Comparison of ENCODE assay signal across 8 cellular contexts in the genomic region with DNA sequence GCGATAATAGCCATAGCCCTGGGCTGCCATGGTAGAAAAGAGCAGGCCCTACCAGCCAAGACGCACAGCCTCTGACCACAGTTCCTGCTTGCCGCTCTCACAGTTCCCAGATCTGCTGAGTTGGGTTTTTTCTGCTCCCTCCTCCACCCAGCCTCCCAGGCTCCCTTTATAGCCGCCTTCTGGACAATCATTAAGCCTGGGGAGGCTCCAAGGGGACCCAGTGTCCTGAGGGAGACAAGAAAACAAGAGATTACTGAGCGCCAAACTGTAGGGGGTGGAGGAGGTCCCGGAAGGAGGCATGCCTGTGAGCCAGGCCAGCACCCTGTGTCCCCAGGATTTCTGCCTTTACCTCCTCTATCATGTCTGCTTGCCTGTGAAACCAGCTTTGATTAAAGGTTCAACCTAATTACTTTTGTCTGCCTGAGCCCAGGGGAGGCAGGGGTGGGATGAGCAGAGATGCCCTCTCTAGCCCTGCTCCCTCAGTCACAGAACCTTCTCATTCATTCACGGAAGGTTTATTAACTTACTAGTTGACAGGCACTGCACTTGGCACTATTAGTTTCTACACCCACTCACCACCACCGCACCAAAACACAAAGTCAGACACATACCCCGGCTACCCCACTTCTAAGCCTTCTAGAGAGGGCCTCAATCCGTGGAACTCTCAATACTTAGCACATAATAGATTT. TPM values are rescaled to one million over a fixed set of nuclear protein-coding genes. Genes with fewer than 3 reads are reported as not detected.
DNase-seq lines count a peak whose midpoint lies in the region; ATAC-seq and TF ChIP-seq lines count a peak whose summit lies in the region.

No MANE protein-coding gene starts in this region.

- H3K4me3 ChIP-seq in HUES48 (ENCODE audit: low read depth, low read length): peak overlapping the region; percentile 91

- peak; percentile 73 for DNase-seq in activated naive CD4-positive, alpha-beta T cell treated with Interleukin-2 at 50 U/mL for 16 hours
- no peak for DNase-seq in activated naive CD4-positive, alpha-beta T cell (lab: John Stamatoyannopoulos, UW)
- no peak for DNase-seq in activated T-helper 2 cell treated with anti-CD3 and anti-CD28 coated beads, Interferon-gamma antibody, Interleukin-2, Interleukin-4, amounts not matched to agents 10 μg/mL and 5 μg/mL and 100 μg/mL, durations not matched to agents 14 hours and 24 hours and 36 hours (ENCODE audit: low spot score)
- DNase-seq in left cardiac atrium: no peak
- no peak for DNase-seq in sciatic nerve (ENCODE audit: low spot score)
- no peak for DNase-seq in omental fat pad (ENCODE audit: low spot score)
- DNase-seq in NCI-H446 (lab: John Stamatoyannopoulos, UW): no peak

- H3K36me3 Mint-ChIP-seq in activated T-helper 2 cell treated with anti-CD3 and anti-CD28 coated beads, Interferon-gamma antibody, Interleukin-2, Interleukin-4, amounts not matched to agents 10 μg/mL and 5 μg/mL and 100 μg/mL, durations not matched to agents 14 hours and 24 hours and 36 hours (ENCODE audit: low read depth): peaks cover 28% of the 10 kb centered on the region

- no peaks in the 10 kb centered on the region for H3K27me3 Mint-ChIP-seq in activated T-helper 2 cell treated with anti-CD3 and anti-CD28 coated beads, Interferon-gamma antibody, Interleukin-2, Interleukin-4, amounts not matched to agents 10 μg/mL and 5 μg/mL and 100 μg/mL, durations not matched to agents 14 hours and 24 hours and 36 hours (ENCODE audit: low read depth)

- H3K36me3 ChIP-seq in HUES48 (ENCODE audit: control insufficient read depth, insufficient read depth, low read length): peaks cover 48% of the 10 kb centered on the region

- peak overlapping the region; percentile 75 for H3K4me3 Mint-ChIP-seq in activated T-helper 2 cell treated with anti-CD3 and anti-CD28 coated beads, Interferon-gamma antibody, Interleukin-2, Interleukin-4, amounts not matched to agents 10 μg/mL and 5 μg/mL and 100 μg/mL, durations not matched to agents 14 hours and 24 hours and 36 hours (ENCODE audit: low read depth)

- H3K9ac ChIP-seq in HUES48 (ENCODE audit: low read depth, low read length): 0 out of 2 replicates have a peak overlapping the region, but pooled peaks have one; percentile 87

- no peaks in the 10 kb centered on the region for H3K9me3 ChIP-seq in HUES48 (ENCODE audit: control insufficient read depth, insufficient read depth, low read length)

- H3K4me1 Mint-ChIP-seq in activated T-helper 2 cell treated with anti-CD3 and anti-CD28 coated beads, Interferon-gamma antibody, Interleukin-2, Interleukin-4, amounts not matched to agents 10 μg/mL and 5 μg/mL and 100 μg/mL, durations not matched to agents 14 hours and 24 hours and 36 hours (ENCODE audit: low read depth): peaks cover 19% of the 10 kb centered on the region

- no peaks in the 10 kb centered on the region for H3K9me3 Mint-ChIP-seq in activated T-helper 2 cell treated with anti-CD3 and anti-CD28 coated beads, Interferon-gamma antibody, Interleukin-2, Interleukin-4, amounts not matched to agents 10 μg/mL and 5 μg/mL and 100 μg/mL, durations not matched to agents 14 hours and 24 hours and 36 hours

- ATAC-seq in left cardiac atrium (peak; percentile 2 to 5), sciatic nerve (peak; percentile 17), omental fat pad (ENCODE audit: low FRiP score) (no peak)

- peak overlapping the region; percentile 85 for H3K27ac ChIP-seq in HUES48 (ENCODE audit: low read depth, low read length)

- intact Hi-C loops in activated T-helper 2 cell treated with anti-CD3 and anti-CD28 coated beads, Interferon-gamma antibody, Interleukin-2, Interleukin-4, amounts not matched to agents 10 μg/mL and 5 μg/mL and 100 μg/mL, durations not matched to agents 14 hours and 24 hours and 36 hours (cut with micrococcal nuclease): loop anchor here (1.0 to 5.0 kb wide), 5 partner anchors 11 to 65 kb away; a partner anchor contains a TSS
- intact Hi-C loops in left cardiac atrium (cut with DNase I): no loop called here
- intact Hi-C loops in sciatic nerve (cut with DNase I): no loop called here

- H3K27ac Mint-ChIP-seq in activated T-helper 2 cell treated with anti-CD3 and anti-CD28 coated beads, Interferon-gamma antibody, Interleukin-2, Interleukin-4, amounts not matched to agents 10 μg/mL and 5 μg/mL and 100 μg/mL, durations not matched to agents 14 hours and 24 hours and 36 hours: peak overlapping the region; percentile 60

- H3K4me1 ChIP-seq in HUES48 (ENCODE audit: control insufficient read depth, insufficient read depth, low read length): peaks cover 12% of the 10 kb centered on the region

- TF ChIP-seq CTCF in omental fat pad (IDR thresholded peaks at IDR 0.05): no peak

- H3K27me3 ChIP-seq in HUES48 (ENCODE audit: control insufficient read depth, insufficient read depth, low read length): no peaks in the 10 kb centered on the region

RNA-seq across cellular contexts. Expression of a gene that starts 1.2 kb away (rescaled TPM):
- 31.7 and 34.4 TPM in 2 replicates for total RNA-seq in activated T-helper 2 cell treated with anti-CD3 and anti-CD28 coated beads, Interferon-gamma antibody, Interleukin-2, Interleukin-4, amounts not matched to agents 10 μg/mL and 5 μg/mL and 100 μg/mL, durations not matched to agents 14 hours and 24 hours and 36 hours
- total RNA-seq in left cardiac atrium (1 to 10 TPM; 7.2 to 8.4 TPM), sciatic nerve (14.8 TPM), omental fat pad (10 to 100 TPM; 11.6 to 18.4 (median 14.0) TPM)

RNA-seq across cellular contexts. Expression of a gene that starts 10.9 kb away (rescaled TPM):
- 121 and 128 TPM in 2 replicates for total RNA-seq in activated T-helper 2 cell treated with anti-CD3 and anti-CD28 coated beads, Interferon-gamma antibody, Interleukin-2, Interleukin-4, amounts not matched to agents 10 μg/mL and 5 μg/mL and 100 μg/mL, durations not matched to agents 14 hours and 24 hours and 36 hours
- total RNA-seq in left cardiac atrium (10 to 100 TPM; 29.4 to 47.1 TPM), sciatic nerve (61.9 TPM), omental fat pad (10 to 100 TPM; 43.2 to 61.7 (median 51.4) TPM)

RNA-seq across cellular contexts. Expression of a gene that starts 11.3 kb away (rescaled TPM):
- total RNA-seq in activated T-helper 2 cell treated with anti-CD3 and anti-CD28 coated beads, Interferon-gamma antibody, Interleukin-2, Interleukin-4, amounts not matched to agents 10 μg/mL and 5 μg/mL and 100 μg/mL, durations not matched to agents 14 hours and 24 hours and 36 hours: 1,728 and 1,773 TPM in 2 replicates
- 100 to 1,000 TPM; 816 to 856 TPM for total RNA-seq in left cardiac atrium
- total RNA-seq in sciatic nerve: 815 TPM
- total RNA-seq in omental fat pad: 1,000 to 10,000 TPM; 1,426 to 2,619 (median 2,025) TPM

RNA-seq across cellular contexts. Expression of a gene that starts 27.5 kb away (rescaled TPM):
- total RNA-seq in activated T-helper 2 cell treated with anti-CD3 and anti-CD28 coated beads, Interferon-gamma antibody, Interleukin-2, Interleukin-4, amounts not matched to agents 10 μg/mL and 5 μg/mL and 100 μg/mL, durations not matched to agents 14 hours and 24 hours and 36 hours: 215 and 226 TPM in 2 replicates
- total RNA-seq in left cardiac atrium: 100 to 1,000 TPM; 114 to 122 TPM
- 107 TPM for total RNA-seq in sciatic nerve
- total RNA-seq in omental fat pad: 10 to 100 TPM; 43.5 to 94.4 (median 63.7) TPM

RNA-seq across cellular contexts. Expression of a gene that starts 31.5 kb away (rescaled TPM):
- total RNA-seq in activated T-helper 2 cell treated with anti-CD3 and anti-CD28 coated beads, Interferon-gamma antibody, Interleukin-2, Interleukin-4, amounts not matched to agents 10 μg/mL and 5 μg/mL and 100 μg/mL, durations not matched to agents 14 hours and 24 hours and 36 hours: 44.2 and 47.7 TPM in 2 replicates
- total RNA-seq in left cardiac atrium: 10 to 100 TPM; 10.2 to 16.6 TPM
- total RNA-seq in sciatic nerve: 57.0 TPM
- 10 to 100 TPM; 36.9 to 66.9 (median 50.9) TPM for total RNA-seq in omental fat pad
